In the genomic region with DNA sequence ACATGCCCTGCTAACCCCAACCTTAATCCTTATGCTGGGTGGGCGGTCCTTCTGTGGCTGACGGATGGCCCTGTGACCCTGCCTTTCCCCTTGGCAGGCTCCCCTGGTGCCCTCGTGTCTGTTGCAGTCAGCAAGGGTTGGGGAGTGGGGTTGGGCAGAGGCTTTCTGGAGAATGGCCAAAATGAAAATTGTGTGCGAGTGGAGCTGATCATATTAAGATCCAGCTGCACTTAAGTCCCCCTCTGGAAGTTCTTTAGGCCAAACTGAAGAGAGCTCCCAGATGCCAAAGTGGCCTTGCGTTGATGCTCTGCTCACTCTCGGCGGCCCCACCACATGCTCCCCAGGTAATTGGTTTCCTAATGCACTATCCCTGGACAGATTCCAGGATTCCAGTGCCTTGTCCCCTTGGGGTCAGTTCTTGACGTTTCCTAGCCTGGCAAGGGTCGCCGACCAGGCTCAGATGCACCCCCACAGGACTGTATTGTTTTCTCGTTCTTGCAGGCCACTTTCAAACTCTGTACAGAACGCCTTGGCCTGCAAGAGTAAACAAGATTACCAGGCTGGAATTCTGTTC, we compare ENCODE assay signal across 19 cellular contexts. TPM values are rescaled to one million over a fixed set of nuclear protein-coding genes. Genes with fewer than 3 reads are reported as not detected.
A peak's percentile ranks its signal among the peaks of the same experiment; 100 is the strongest.
DNase-seq lines count a peak whose midpoint lies in the region; ATAC-seq and TF ChIP-seq lines count a peak whose summit lies in the region.
"Had no signal": no experiment of that assay in that cellular context is flagged by ENCODE, and none has a peak within 500 bp of the region (broad histone marks: within the 10 kb centered on the region; RNA-seq: fewer than 3 reads in every experiment).

No MANE protein-coding gene starts in this region.

- peak; percentile 65 for DNase-seq in DMS79 treated with DMSO at 0.1 percent for 48 hours (lab: John Stamatoyannopoulos, UW)
- no peak for DNase-seq in Peyer's patch
- no peak for DNase-seq in sigmoid colon
- no peak for DNase-seq in NCI-H2107 treated with DMSO at 0.1 percent for 48 hours (lab: John Stamatoyannopoulos, UW; ENCODE audit: unreplicated experiment)
- no peak for DNase-seq in H4 (ENCODE audit: low spot score)
- no peak for DNase-seq in NCI-H187 (lab: John Stamatoyannopoulos, UW)
- DNase-seq: activated CD4-positive, alpha-beta T cell treated with anti-CD3 and anti-CD28 coated beads, Interleukin-2, amount 10 ng/mL, durations not matched to agents 24 days and 14 days; activated effector memory CD4-positive, alpha-beta T cell treated with anti-CD3 and anti-CD28 coated beads, Interleukin-2, amount 50 U/mL, for 16 hours; caudate nucleus; CD4-positive, CD25-positive, alpha-beta regulatory T cell; effector CD4-positive, alpha-beta T cell; KBM-7; mesendoderm; NCI-H2029 treated with DMSO at 0.1 percent for 48 hours; NK-92 treated with Interleukin-12 subunit alpha and Interleukin-12 subunit beta, amount 100 ng/mL, for 24 hours; stimulated activated naive B cell treated with anti-CD40 and anti-IgM and Interleukin-4, amounts not matched to agents 10 μg/mL and 1 μg/mL and 100 μg/mL, for 72 hours had no signal

- H3K4me3 ChIP-seq in Peyer's patch (no peak overlapping the region), gastroesophageal sphincter (no peak overlapping the region), sigmoid colon (no peak overlapping the region)

- intact Hi-C loops in sigmoid colon (cut with DNase I) = no loop called here

- H3K9me3 ChIP-seq in Peyer's patch = no peaks in the 10 kb centered on the region
- no peaks in the 10 kb centered on the region for H3K9me3 ChIP-seq in gastroesophageal sphincter
- H3K9me3 ChIP-seq in sigmoid colon = no peaks in the 10 kb centered on the region

- H3K4me1 ChIP-seq in Peyer's patch (peaks cover 0 to 39% (median 6%) of the 10 kb centered on the region in 4 donors), gastroesophageal sphincter (peaks cover 9 to 60% (median 49%) of the 10 kb centered on the region in 3 donors), sigmoid colon (peaks cover 0 to 52% (median 40%) of the 10 kb centered on the region in 4 donors)

- TF ChIP-seq CTCF in Peyer's patch (IDR thresholded peaks at IDR 0.05) (no peak), gastroesophageal sphincter (IDR thresholded peaks at IDR 0.05) (no peak), sigmoid colon (IDR thresholded peaks at IDR 0.05) (no peak)

- 50 to 55% methylated on average over 3 to 4 of the region's 12 CpGs for WGBS in gastroesophageal sphincter (ENCODE audit: low coverage in 1 of 2), 2 donors
- WGBS in sigmoid colon, 2 donors = 76 to 77% methylated on average over 12 of the region's 12 CpGs

- TF ChIP-seq EP300 in gastroesophageal sphincter (IDR thresholded peaks at IDR 0.05) = no peak
- no peak for TF ChIP-seq EP300 in sigmoid colon (IDR thresholded peaks at IDR 0.05)

- peak overlapping the region in 3 of 4 donors; percentile 66 to 85 (median 85) for H3K27ac ChIP-seq in Peyer's patch
- H3K27ac ChIP-seq in gastroesophageal sphincter = peak overlapping the region in 3 of 4 donors; percentile 86 to 89 (median 88)
- peak overlapping the region; percentile 21 to 86 (median 82) for H3K27ac ChIP-seq in sigmoid colon

- ATAC-seq in gastroesophageal sphincter (no peak), HG03025 (IDR thresholded peaks at IDR 0.05; ENCODE audit: low FRiP score, unreplicated experiment) (no peak)
- ATAC-seq: natural killer cell treated with Interleukin-12 subunit alpha and Interleukin-12 subunit beta and Interleukin-15 and Interleukin-18, amount 100 ng/mL, for 72 hours; stimulated activated naive B cell treated with anti-CD40 and anti-IgM and Interleukin-4, amounts not matched to agents 10 μg/mL and 1 μg/mL and 100 μg/mL, for 72 hours had no signal

- H3K36me3 ChIP-seq in Peyer's patch (no peaks in the 10 kb centered on the region), gastroesophageal sphincter (peaks cover 0 to 3% of the 10 kb centered on the region in 2 donors), sigmoid colon (peaks cover 0 to 14% (median 0%) of the 10 kb centered on the region in 4 donors)

- no peak for TF ChIP-seq POLR2A in Peyer's patch (IDR thresholded peaks at IDR 0.05)
- no peak for TF ChIP-seq POLR2A in gastroesophageal sphincter (IDR thresholded peaks at IDR 0.05)
- TF ChIP-seq POLR2A in sigmoid colon (IDR thresholded peaks at IDR 0.05) = no peak

- H3K27me3 ChIP-seq in Peyer's patch (no peaks in the 10 kb centered on the region), gastroesophageal sphincter (no peaks in the 10 kb centered on the region), sigmoid colon (no peaks in the 10 kb centered on the region)

RNA-seq across cellular contexts. Expression of a gene that starts 16.4 kb away (rescaled TPM):
- 10 to 100 TPM in 3 of 4 donors, 1 to 10 TPM in 1; 4.9 to 82.5 (median 31.6) TPM for total RNA-seq in Peyer's patch
- 100 to 1,000 TPM in 1 of 4 donors, 10 to 100 TPM in 3; 47.0 to 723 (median 71.2) TPM for total RNA-seq in gastroesophageal sphincter
- 100 to 1,000 TPM in 2 of 4 donors, 10 to 100 TPM in 2; 47.4 to 336 (median 95.6) TPM for total RNA-seq in sigmoid colon
- polyA plus RNA-seq in sigmoid colon = 10 to 100 TPM in 2 of 3 donors, 1 to 10 TPM in 1; 7.4 to 29.3 (median 24.6) TPM
- 2.7 TPM in 2 replicates for total RNA-seq in H4 (2014; rRNA removed; shearing (Covaris generic))
- polyA plus RNA-seq: CD4-positive, CD25-positive, alpha-beta regulatory T cell had no signal

RNA-seq across cellular contexts. Expression of a gene that starts 45.4 kb away (rescaled TPM):
- total RNA-seq in Peyer's patch = 10 to 100 TPM; 24.4 to 83.3 (median 28.2) TPM
- total RNA-seq in gastroesophageal sphincter = 10 to 100 TPM; 24.0 to 41.3 (median 37.1) TPM
- total RNA-seq in sigmoid colon = 10 to 100 TPM; 25.7 to 31.2 (median 30.6) TPM
- polyA plus RNA-seq in sigmoid colon = 10 to 100 TPM; 15.7 to 27.3 (median 22.8) TPM
- 71.9 and 76.8 TPM in 2 replicates for total RNA-seq in H4 (2014; rRNA removed; shearing (Covaris generic))
